ENCODE assay signal across 8 cellular contexts in genomic region chr19:47032171-47032811, GRCh38. TPM values are rescaled to one million over a fixed set of nuclear protein-coding genes. Genes with fewer than 3 reads are reported as not detected.
DNase-seq lines count a peak whose midpoint lies in the region; ATAC-seq and TF ChIP-seq lines count a peak whose summit lies in the region.

No MANE protein-coding gene starts in this region.

- peak; percentile 92 for TF ChIP-seq CTCF in foreskin fibroblast (IDR thresholded peaks at IDR 0.05; ENCODE audit: low read depth, low read length)

- DNase-seq in SKM-1 (lab: John Stamatoyannopoulos, UW; ENCODE audit: unreplicated experiment): peak; percentile 3
- DNase-seq in SKM-1 treated with dmso at 0.1 percent for 144 hours (lab: John Stamatoyannopoulos, UW; ENCODE audit: unreplicated experiment): no peak
- peak; percentile 79 for DNase-seq in NCI-H748 (lab: John Stamatoyannopoulos, UW; ENCODE audit: unreplicated experiment)
- DNase-seq in activated T-cell treated with anti-CD3 and anti-CD28 coated beads for 48 hours (ENCODE audit: low read depth): peak; percentile 41
- DNase-seq in foreskin fibroblast: peak in 1 of 2 donors; percentile 39
- peak; percentile 58 for DNase-seq in retina
- DNase-seq in A172 (ENCODE audit: low spot score): no peak

- ATAC-seq in GM18517 (IDR thresholded peaks at IDR 0.05; ENCODE audit: unreplicated experiment): no peak

- H3K4me3 ChIP-seq in foreskin fibroblast (ENCODE audit: low read depth in 1 of 2, low read length in 2 of 2): no peak overlapping the region

RNA-seq across cellular contexts. Expression of gene NPAS1, which starts 12.7 kb away (rescaled TPM):
- 0.22 TPM in 1 of 2 replicates, not detected in the other for total RNA-seq in A172 (2014; rRNA removed; shearing (Covaris generic))

RNA-seq across cellular contexts. Expression of gene TMEM160, which starts 16.1 kb away (rescaled TPM):
- total RNA-seq in A172 (2014; rRNA removed; shearing (Covaris generic)): 36.3 and 45.9 TPM in 2 replicates

Comparison
In these comparisons a context has a peak if more than half of its experiments do, and no peak if none do; other contexts are left out.
1. DNase-seq: peak in SKM-1 (single experiment), NCI-H748 (single experiment), activated T-cell treated with anti-CD3 and anti-CD28 coated beads for 48 hours (single experiment) and retina (single experiment); none in SKM-1 treated with dmso at 0.1 percent for 144 hours (single experiment) and A172 (single experiment).